In genomic region chr21:46634966-46635323, GRCh38 we compare ENCODE assay signal across 8 cellular contexts. TPM values are rescaled to one million over a fixed set of nuclear protein-coding genes. Genes with fewer than 3 reads are reported as not detected.
DNase-seq lines count a peak whose midpoint lies in the region; ATAC-seq, FAIRE-seq and TF ChIP-seq lines count a peak whose summit lies in the region.

No MANE protein-coding gene starts in this region.

- H3K36me3 Mint-ChIP-seq in CD14-positive monocyte = peaks cover 7 to 9% of the 10 kb centered on the region in 2 donors

- H3K9me3 ChIP-seq in NT2/D1 (ENCODE audit: insufficient read depth, low read length) = no peaks in the 10 kb centered on the region
- H3K9me3 ChIP-seq in K562 (replicated peaks; ENCODE audit: control insufficient read depth, insufficient read depth, low read depth, low read length) = no peaks in the 10 kb centered on the region

- CTCF ChIA-PET in K562 (lab: Yijun Ruan, JAX; ENCODE audit: low intra/inter-chr PET ratio) = no interaction called here

- H3K4me1 Mint-ChIP-seq in CD14-positive monocyte = peaks cover 45% of the 10 kb centered on the region

- peaks cover 0 to 2% (median 0%) of the 10 kb centered on the region in 3 donors for H3K27me3 Mint-ChIP-seq in CD14-positive monocyte (ENCODE audit: low read depth in 3 of 3)

- in situ Hi-C loops in K562 (cut with MboI) = no loop called here

- intact Hi-C loops in CD14-positive monocyte (cut with micrococcal nuclease) = no loop called here
- intact Hi-C loops in K562 (cut with micrococcal nuclease) = no loop called here

- H3K36me3 ChIP-seq in NT2/D1 (ENCODE audit: insufficient read depth, insufficient read length, low read length) (peaks cover 29% of the 10 kb centered on the region), K562 (ENCODE audit: control insufficient read depth, insufficient read depth, low read length) (peaks cover 17% of the 10 kb centered on the region; the same call in 2 of the 3 replicates)

- no peaks in the 10 kb centered on the region for H4K20me1 ChIP-seq in K562 (replicated peaks; ENCODE audit: control insufficient read depth, insufficient read depth, low read length)

- TF ChIP-seq CTCF in CD14-positive monocyte (IDR thresholded peaks at IDR 0.05) (peak; percentile 10), K562 (IDR thresholded peaks at IDR 0.05 in 2 of 3, conservative IDR thresholded peaks at IDR 0.05 in 1 of 3; ENCODE audit: insufficient read depth in 2 of 3, low read depth in 1 of 3, low read length in 3 of 3) (peak; percentile 1 to 51 (median 32); a peak in 2 of 6 replicates)

- no TSS peak for BruUV-seq in K562 (replicated peaks; lab: Mats Ljungman, UMichigan)

- 0% methylated on average over 13 of the region's 14 CpGs for WGBS in K562 (ENCODE audit: insufficient coverage, low coverage, missing lambda C conversion rate)

- peak; percentile 19 for FAIRE-seq in K562 (lab: Jason Lieb, UNC)

- H3K27ac ChIP-seq in K562 (ENCODE audit: extremely low read depth, low read depth, low read length) = peak overlapping the region; percentile 97

- POLR2A ChIA-PET in K562 (lab: Yijun Ruan, JAX) = interaction anchor here (0.5 to 2.4 kb wide), 14 partner anchors 9 to 131 kb away, joined by 3 to 17 read pairs (median 4); no protein-coding TSS in a partner anchor

- ATAC-seq in GM18907 (IDR thresholded peaks at IDR 0.05; ENCODE audit: unreplicated experiment) (peak; percentile 32), K562 (peak; percentile 60)

- H3K9me3 Mint-ChIP-seq in CD14-positive monocyte = peaks cover 0 to 2% (median 0%) of the 10 kb centered on the region in 7 donors

- H3K27me3 ChIP-seq in NT2/D1 (ENCODE audit: insufficient read depth, insufficient read length) = no peaks in the 10 kb centered on the region
- H3K27me3 ChIP-seq in K562 (ENCODE audit: control insufficient read depth in 2 of 2, insufficient read depth in 2 of 2, low read length in 2 of 2) = no peaks in the 10 kb centered on the region

- peak overlapping the region; percentile 86 to 91 for H3K4me3 Mint-ChIP-seq in CD14-positive monocyte

- DNase-seq in CD14-positive monocyte (ENCODE audit: low spot score) (peak; percentile 59), HuH-7.5 (ENCODE audit: low spot score) (peak; percentile 39), NT2/D1 (ENCODE audit: low read depth, low spot score) (peak; percentile 83), K562 (ENCODE audit: extremely low read depth in 1 of 4, low spot score in 3 of 4) (peak in 2 of 4 experiments; percentile 79 to 90), retina (peak; percentile 79), mesenteric fat pad (ENCODE audit: low spot score) (no peak)

- TF ChIP-seq RAD21 in K562 (CRISPR knock-in tag; conservative IDR thresholded peaks at IDR 0.05 in 1 of 2, IDR thresholded peaks at IDR 0.05 in 1 of 2) = peak; percentile 17 to 22; a peak in 2 of 4 replicates

- peak overlapping the region; percentile 99 for H3K4me2 ChIP-seq in K562 (ENCODE audit: insufficient read depth, low read length)

- no peak for TF ChIP-seq EP300 in K562 (IDR thresholded peaks at IDR 0.05; ENCODE audit: low read length)

- no peak for TF ChIP-seq POLR2A in K562 (conservative IDR thresholded peaks at IDR 0.05)

- peak overlapping the region; percentile 100 for H3K9ac ChIP-seq in NT2/D1 (ENCODE audit: insufficient read length, low read depth)
- H3K9ac ChIP-seq in K562 (ENCODE audit: insufficient read depth in 1 of 2, low read depth in 2 of 2, low read length in 2 of 2) = peak overlapping the region; percentile 95 to 100

- peak overlapping the region; percentile 96 for H2AFZ ChIP-seq in K562 (ENCODE audit: low read depth, low read length)

- H3K4me1 ChIP-seq in NT2/D1 (ENCODE audit: insufficient read depth, insufficient read length) = no peaks in the 10 kb centered on the region
- H3K4me1 ChIP-seq in K562 (replicated peaks in 1 of 2; ENCODE audit: control insufficient read depth in 2 of 2, insufficient read depth in 2 of 2, low read length in 2 of 2) = peaks cover 14 to 25% of the 10 kb centered on the region in 2 experiments; a peak in 4 of 5 replicates

- peak overlapping the region; percentile 91 to 98 (median 97) for H3K27ac Mint-ChIP-seq in CD14-positive monocyte

- no peaks in the 10 kb centered on the region for H3K9me1 ChIP-seq in K562 (ENCODE audit: control insufficient read depth, insufficient read depth, low read length)

- peak overlapping the region; percentile 100 for H3K4me3 ChIP-seq in NT2/D1 (ENCODE audit: insufficient read length, low read depth)
- peak overlapping the region; percentile 63 for H3K4me3 ChIP-seq in K562
- H3K4me3 ChIP-seq in iPS-11a (ENCODE audit: low read depth, low read length) = peak overlapping the region; percentile 98

- H3K79me2 ChIP-seq in K562 (ENCODE audit: control insufficient read depth, insufficient read depth, low read length) = peaks cover 41% of the 10 kb centered on the region

TF ChIP-seq in K562, 482 proteins besides CTCF, POLR2A, EP300 and RAD21 (continues in another document):
- TF ChIP-seq HDAC3 (IDR thresholded peaks at IDR 0.05; ENCODE audit: borderline replicate concordance, partially characterized antibody) (no peak), RB1 (IDR thresholded peaks at IDR 0.05; ENCODE audit: low read depth) (0 out of 2 replicates have a peak, but pooled peaks have one; percentile 47), GABPB2 (CRISPR knock-in tag; conservative IDR thresholded peaks at IDR 0.05) (0 out of 2 replicates have a peak, but pooled peaks have one; percentile 46), ZNF184 (CRISPR knock-in tag; IDR thresholded peaks at IDR 0.05) (no peak), KLF6 (CRISPR knock-in tag; IDR thresholded peaks at IDR 0.05; ENCODE audit: borderline replicate concordance) (no peak), POLR2B (IDR thresholded peaks at IDR 0.05; ENCODE audit: low read depth, partially characterized antibody) (no peak), TBL1XR1 (IDR thresholded peaks at IDR 0.05; ENCODE audit: low read length in 2 of 2) (peak in 1 of 2 experiments; percentile 22; a peak in 1 of 4 replicates), ZNF830 (CRISPR knock-in tag; IDR thresholded peaks at IDR 0.05) (no peak), STAT5B (CRISPR knock-in tag; IDR thresholded peaks at IDR 0.05) (no peak), NFRKB (IDR thresholded peaks at IDR 0.05; ENCODE audit: low read depth) (peak; percentile 72), MED1 (CRISPR knock-in tag; IDR thresholded peaks at IDR 0.05; ENCODE audit: borderline replicate concordance) (no peak), ZNF217 (CRISPR knock-in tag; IDR thresholded peaks at IDR 0.05) (no peak), HDAC1 (IDR thresholded peaks at IDR 0.05) (peak in 1 of 2 experiments; percentile 29; a peak in 1 of 4 replicates), ETV6 (IDR thresholded peaks at IDR 0.05; ENCODE audit: borderline replicate concordance in 1 of 2, low read depth in 2 of 2, low read length in 1 of 2) (0 out of 4 replicates have a peak, but pooled peaks of 1 of the 2 experiments have one; percentile 14), ETV6 (CRISPR knock-in tag; IDR thresholded peaks at IDR 0.05; ENCODE audit: borderline replicate concordance) (no peak), SPI1 (IDR thresholded peaks at IDR 0.05; ENCODE audit: borderline replicate concordance, low read depth, low read length) (peak; percentile 88)

RNA-seq across cellular contexts. Expression of gene PRMT2, which starts 0.5 kb away (rescaled TPM):
- 10 to 100 TPM; 71.5 to 77.2 TPM for polyA plus RNA-seq in CD14-positive monocyte
- total RNA-seq in K562 (2011; cell fraction: chromatin; rRNA removed; ENCODE audit: low replicate concordance) = 57.9 and 74.0 TPM in 2 replicates
- 39.0 and 43.6 TPM in 2 replicates for total RNA-seq in K562 (2011; cell fraction: nucleolus; rRNA removed)
- 48.0 and 70.5 TPM in 2 replicates for total RNA-seq in K562 (2011; cell fraction: nucleoplasm; rRNA removed)
- total RNA-seq in K562 (2014; rRNA removed) = 59.9 and 68.1 TPM in 2 replicates
- total RNA-seq in K562 (2014; rRNA removed; fragmentation: Illumina TruSeq; extraction: Trizol) = 35.1 and 43.5 TPM in 2 replicates
- total RNA-seq in K562 (2015; rRNA removed; fragmentation: Illumina TruSeq; extraction: Trizol) = 57.0 and 59.3 TPM in 2 replicates
- total RNA-seq in K562 (2021) = 48.0 and 52.7 TPM in 2 replicates
- 85.7 and 87.0 TPM in 2 replicates for polyA plus RNA-seq in K562 (2011; rRNA removed)
- polyA plus RNA-seq in K562 (2011; cell fraction: cytosol; rRNA removed) = 87.3 and 99.4 TPM in 2 replicates
- 127 and 129 TPM in 2 replicates for polyA plus RNA-seq in K562 (2011; cell fraction: nucleus; rRNA removed)
- polyA plus RNA-seq in K562 (2012) = 72.9 and 73.8 TPM in 2 replicates
- polyA plus RNA-seq in K562 (2014; fragmentation: Illumina TruSeq; extraction: Trizol) = 49.8 and 56.3 TPM in 2 replicates
- polyA plus RNA-seq in K562 (2014; fragmentation: Nextera tagmentation; extraction: Ambion mirVana) = 10 to 100 TPM; 37.2 to 70.9 TPM
- 69.6 and 73.7 TPM in 2 replicates for polyA plus RNA-seq in K562 (2014; rRNA removed)
- polyA minus RNA-seq in K562 (2011; rRNA and poly(A)+ RNA removed) = 48.8 and 62.4 TPM in 2 replicates
- 23.8 and 28.9 TPM in 2 replicates for polyA minus RNA-seq in K562 (2011; cell fraction: cytosol; rRNA and poly(A)+ RNA removed)
- polyA minus RNA-seq in K562 (2011; cell fraction: nucleus; rRNA and poly(A)+ RNA removed) = 30.3 and 39.5 TPM in 2 replicates
- total RNA-seq in mesenteric fat pad = 84.6 TPM

RNA-seq across cellular contexts. Expression of gene S100B, which starts 30.1 kb away (rescaled TPM):
- polyA plus RNA-seq in CD14-positive monocyte (1 to 10 TPM in 1 of 2 donors, under 1 TPM in 1; 0.67 to 1.4 TPM), K562 (2011; rRNA removed) (not detected in 2 replicates), K562 (2014; fragmentation: Illumina TruSeq; extraction: Trizol) (not detected in 2 replicates), K562 (2014; fragmentation: Nextera tagmentation; extraction: Ambion mirVana) (not detected), K562 (2014; rRNA removed) (not detected in 2 replicates)
- not detected in 2 replicates for total RNA-seq in K562 (2011; cell fraction: chromatin; rRNA removed; ENCODE audit: low replicate concordance)
- total RNA-seq in K562 (2011; cell fraction: nucleolus; rRNA removed) = not detected in 2 replicates
- total RNA-seq in K562 (2011; cell fraction: nucleoplasm; rRNA removed) = not detected in 2 replicates
- total RNA-seq in K562 (2014; rRNA removed) (not detected in 2 replicates), K562 (2014; rRNA removed; fragmentation: Illumina TruSeq; extraction: Trizol) (not detected in 2 replicates), K562 (2015; rRNA removed; fragmentation: Illumina TruSeq; extraction: Trizol) (not detected in 2 replicates), K562 (2021) (not detected in 2 replicates), mesenteric fat pad (102 TPM)
- not detected in 2 replicates for polyA plus RNA-seq in K562 (2011; cell fraction: cytosol; rRNA removed)
- not detected in 2 replicates for polyA plus RNA-seq in K562 (2011; cell fraction: nucleus; rRNA removed)
- not detected in 2 replicates for polyA plus RNA-seq in K562 (2012)
- not detected in 2 replicates for polyA minus RNA-seq in K562 (2011; rRNA and poly(A)+ RNA removed)
- polyA minus RNA-seq in K562 (2011; cell fraction: cytosol; rRNA and poly(A)+ RNA removed) = not detected in 2 replicates
- not detected in 2 replicates for polyA minus RNA-seq in K562 (2011; cell fraction: nucleus; rRNA and poly(A)+ RNA removed)

Comparison
In these comparisons a context has a peak if more than half of its experiments do, and no peak if none do; other contexts are left out.
1. RNA of gene S100B, which starts 30.1 kb away (total RNA-seq): 102 TPM in mesenteric fat pad (single experiment); not detected in K562; every median in the first group is over 100 times any median in the second.
2. Peak in every context shown above with its lines, with median percentiles within 50 percentile points of each other: H3K4me3 ChIP-seq.